Comparison of ENCODE assay signal across 21 cellular contexts in the genomic region with DNA sequence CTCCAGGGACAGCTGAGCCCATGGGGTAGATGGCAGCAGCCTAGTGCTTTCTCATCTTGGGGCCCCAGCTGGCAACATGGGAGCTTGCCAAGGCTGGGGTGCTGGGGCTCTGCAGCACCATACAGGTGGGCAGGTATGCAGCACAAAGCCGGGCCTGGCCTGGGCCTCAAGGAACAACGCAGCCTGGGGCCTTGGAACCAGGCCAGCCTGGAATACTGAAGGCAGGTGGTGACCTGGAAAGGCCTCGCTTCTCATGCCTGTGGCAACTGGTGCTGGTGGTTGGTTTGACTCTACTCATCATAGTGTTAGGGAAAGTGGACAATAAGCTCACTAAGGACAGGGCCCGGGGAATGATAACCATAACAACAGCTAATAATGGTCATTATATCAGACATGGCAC. TPM values are rescaled to one million over a fixed set of nuclear protein-coding genes. Genes with fewer than 3 reads are reported as not detected.
DNase-seq lines count a peak whose midpoint lies in the region; ATAC-seq lines count a peak whose summit lies in the region.
"Had no signal": no experiment of that assay in that cellular context is flagged by ENCODE, and none has a peak within 500 bp of the region (broad histone marks: within the 10 kb centered on the region; RNA-seq: fewer than 3 reads in every experiment).

No MANE protein-coding gene starts in this region.

- peaks cover 26 to 40% (median 32%) of the 10 kb centered on the region in 3 donors for H3K4me1 ChIP-seq in skeletal muscle tissue (ENCODE audit: control insufficient read depth in 3 of 3, insufficient read depth in 3 of 3, low read length in 3 of 3)

- no peak overlapping the region for H3K4me3 ChIP-seq in skeletal muscle tissue (ENCODE audit: low read length in 3 of 3)
- H3K4me3 ChIP-seq: SK-N-MC had no signal

- DNase-seq in NCI-H82 (lab: John Stamatoyannopoulos, UW) (peak; percentile 21), NCI-H82 treated with DMSO at 0.1 percent for 48 hours (lab: John Stamatoyannopoulos, UW; ENCODE audit: unreplicated experiment) (no peak), RPMI8226 (peak; percentile 30), myocyte (ENCODE audit: low read depth) (peak; percentile 92), NCI-H446 treated with DMSO at 0.1 percent for 48 hours (lab: John Stamatoyannopoulos, UW) (no peak), activated T-cell treated with anti-CD3 and anti-CD28 coated beads for 4 hours (no peak)
- no peak for DNase-seq in stimulated activated naive CD8-positive, alpha-beta T cell treated with anti-CD3 and anti-CD28 coated beads, Interleukin-15, Interleukin-2, amounts not matched to agents 100 U/mL and 50 U/mL, for 24 hours
- DNase-seq: DMS79 treated with DMSO at 0.1 percent for 48 hours, H9, HFFc6, NCI-H1694, NCI-H2081 treated with DMSO at 0.1 percent for 48 hours, NCI-H748 treated with DMSO at 0.1 percent for 48 hours, PC-3, SHP77, SW 1271 had no signal

- ATAC-seq in stimulated activated naive CD8-positive, alpha-beta T cell treated with anti-CD3 and anti-CD28 coated beads, Interleukin-15, Interleukin-2, amounts not matched to agents 100 U/mL and 50 U/mL, for 24 hours, result no peak
- ATAC-seq: PC-3 had no signal

- peak overlapping the region in 1 of 3 donors; percentile 16 for H3K9ac ChIP-seq in skeletal muscle tissue (ENCODE audit: low read depth in 1 of 3, low read length in 3 of 3)
- H3K9ac ChIP-seq: KMS-11 had no signal

- H3K36me3 ChIP-seq in skeletal muscle tissue (ENCODE audit: control insufficient read depth in 3 of 3, insufficient read depth in 3 of 3, low read length in 3 of 3), result peaks cover 60 to 69% (median 62%) of the 10 kb centered on the region in 3 donors

- peak overlapping the region; percentile 59 for H3K27ac ChIP-seq in skeletal muscle tissue (ENCODE audit: low read depth, low read length)
- H3K27ac ChIP-seq: C4-2B, KMS-11, SK-N-MC had no signal

- H3K27me3 ChIP-seq in skeletal muscle tissue (ENCODE audit: control insufficient read depth in 3 of 3, insufficient read depth in 3 of 3, low read length in 3 of 3), result no peaks in the 10 kb centered on the region

- H3K9me3 ChIP-seq in skeletal muscle tissue (ENCODE audit: control insufficient read depth in 3 of 3, low read length in 3 of 3), result no peaks in the 10 kb centered on the region

RNA-seq across cellular contexts. Expression of a gene that starts 27.0 kb away (rescaled TPM):
- 165 and 183 TPM in 2 replicates for total RNA-seq in myocyte
- 109 TPM for polyA plus RNA-seq in myocyte (2012)
- total RNA-seq in skeletal muscle tissue, result 163 TPM

RNA-seq across cellular contexts. Expression of a gene that starts 38.4 kb away (rescaled TPM):
- total RNA-seq in myocyte, result 352 and 536 TPM in 2 replicates
- polyA plus RNA-seq in myocyte (2012), result 54.0 TPM
- total RNA-seq in skeletal muscle tissue, result 33.9 TPM
- total RNA-seq: A172 had no signal

Comparison
In these comparisons a context has a peak if more than half of its experiments do, and no peak if none do; other contexts are left out.
1. DNase-seq: peak in NCI-H82 (single experiment), RPMI8226 (single experiment) and myocyte (single experiment); none in NCI-H82 treated with DMSO at 0.1 percent for 48 hours (single experiment), stimulated activated naive CD8-positive, alpha-beta T cell treated with anti-CD3 and anti-CD28 coated beads, Interleukin-15, Interleukin-2, amounts not matched to agents 100 U/mL and 50 U/mL, for 24 hours (single experiment), NCI-H446 treated with DMSO at 0.1 percent for 48 hours (single experiment) and activated T-cell treated with anti-CD3 and anti-CD28 coated beads for 4 hours (single experiment).
2. RNA of a gene that starts 38.4 kb away (total RNA-seq): 352 to 536 TPM in myocyte; 33.9 TPM in skeletal muscle tissue (single experiment); every median in the first group is over 10 times any median in the second.